ENCODE assay signal across 23 cellular contexts in genomic region chr13:89307278-89307677, GRCh38.
A peak's percentile ranks its signal among the peaks of the same experiment; 100 is the strongest.
DNase-seq lines count a peak whose midpoint lies in the region; ATAC-seq and TF ChIP-seq lines count a peak whose summit lies in the region.
"Had no signal": no experiment of that assay in that cellular context is flagged by ENCODE, and none has a peak within 500 bp of the region (broad histone marks: within the 10 kb centered on the region; RNA-seq: fewer than 3 reads in every experiment).

No MANE protein-coding gene starts in this region.

- POLR2A ChIA-PET in PC-9 (lab: Charles Lee; ENCODE audit: unreplicated experiment), result no interaction called here

- H3K79me2 ChIP-seq in PC-9 (ENCODE audit: low read depth), result no peaks in the 10 kb centered on the region

- H3K4me1 ChIP-seq in PC-9 (replicated peaks; ENCODE audit: insufficient read depth), result no peaks in the 10 kb centered on the region
- H3K4me1 ChIP-seq: BE2C had no signal

- H3F3A ChIP-seq in PC-9 (ENCODE audit: insufficient read depth, low read depth), result no peaks in the 10 kb centered on the region

- CTCF ChIA-PET in PC-9 (lab: Charles Lee), result no interaction called here

- no peaks in the 10 kb centered on the region for H3K4me1 Mint-ChIP-seq in nephron progenitor cell

- no peak overlapping the region for H3K4me3 Mint-ChIP-seq in nephron progenitor cell
- H3K4me3 Mint-ChIP-seq: CD4-positive, alpha-beta T cell had no signal

- H3K9me2 ChIP-seq in PC-9 (ENCODE audit: insufficient read depth), result no peaks in the 10 kb centered on the region

- H4K20me1 ChIP-seq in PC-9 (ENCODE audit: insufficient read depth), result no peaks in the 10 kb centered on the region

- DNase-seq in ELR (ENCODE audit: low read depth), result peak; percentile 9
- DNase-seq in PC-9, result no peak
- DNase-seq in nephron progenitor cell, result no peak
- DNase-seq in NCI-H2171 (lab: John Stamatoyannopoulos, UW), result no peak
- no peak for DNase-seq in activated CD4-positive, alpha-beta T cell treated with anti-CD3 and anti-CD28 coated beads, Interleukin-2, amount 50 U/mL, for 48 hours
- no peak for DNase-seq in NCI-H1930 (lab: John Stamatoyannopoulos, UW)
- DNase-seq: 8988T; BE2C; CD4-positive, alpha-beta T cell; DMS53; GM23248; KBM-7; NCI-H1048; NCI-H1436 treated with DMSO at 0.1 percent for 48 hours; NCI-H2081 treated with DMSO at 0.1 percent for 48 hours; NCI-H2227 treated with DMSO at 0.1 percent for 48 hours; NCI-H524; Right ventricle myocardium superior; T-helper 1 cell had no signal

- H3K27ac Mint-ChIP-seq in nephron progenitor cell, result no peak overlapping the region
- H3K27ac Mint-ChIP-seq: CD4-positive, alpha-beta T cell had no signal

- no peaks in the 10 kb centered on the region for H3K36me3 ChIP-seq in PC-9 (ENCODE audit: low read depth)
- H3K36me3 ChIP-seq: BE2C had no signal

- H3K9me3 Mint-ChIP-seq in nephron progenitor cell, result no peaks in the 10 kb centered on the region

- ATAC-seq in GM19463 (IDR thresholded peaks at IDR 0.05; ENCODE audit: unreplicated experiment), result peak; percentile 68
- peak; percentile 61 for ATAC-seq in HG02884 (IDR thresholded peaks at IDR 0.05; ENCODE audit: unreplicated experiment)
- ATAC-seq: HCT116 had no signal

- intact Hi-C loops in PC-9 (cut with micrococcal nuclease; ENCODE audit: unreplicated experiment), result no loop called here

- no peaks in the 10 kb centered on the region for H3K36me3 Mint-ChIP-seq in nephron progenitor cell (ENCODE audit: low read depth)

- H3K27me3 Mint-ChIP-seq in nephron progenitor cell (ENCODE audit: low read depth, poor library complexity), result no peaks in the 10 kb centered on the region
- H3K27me3 Mint-ChIP-seq: CD4-positive, alpha-beta T cell had no signal

- H3K9me3 ChIP-seq in PC-9 (ENCODE audit: insufficient read depth, low read depth), result no peaks in the 10 kb centered on the region
- H3K9me3 ChIP-seq: BE2C had no signal

- H3K27ac ChIP-seq in PC-9, result no peak overlapping the region
- H3K27ac ChIP-seq: GM23248, SK-N-MC had no signal

- H3K27me3 ChIP-seq in PC-9 (ENCODE audit: insufficient read depth, low read depth), result no peaks in the 10 kb centered on the region
- H3K27me3 ChIP-seq: BE2C had no signal

- H3K4me3 ChIP-seq in PC-9, result no peak overlapping the region
- H3K4me3 ChIP-seq: GM23248, SK-N-MC had no signal

- no peak overlapping the region for H3K4me2 ChIP-seq in PC-9

- no peak for TF ChIP-seq CTCF in PC-9 (conservative IDR thresholded peaks at IDR 0.05)
- no peak for TF ChIP-seq CTCF in nephron progenitor cell (IDR thresholded peaks at IDR 0.05)

- H2AFZ ChIP-seq in PC-9, result peak overlapping the region; percentile 55; the same call in 1 of the 2 replicates
- H2AFZ ChIP-seq: GM23248 had no signal

- no TSS peak for BruUV-seq in PC-9 (replicated peaks; lab: Mats Ljungman, UMichigan)
